18 cellular contexts compared by ENCODE assay signal in genomic region chr10:6385683-6386082, GRCh38.
A peak's percentile ranks its signal among the peaks of the same experiment; 100 is the strongest.
DNase-seq lines count a peak whose midpoint lies in the region; ATAC-seq, FAIRE-seq and TF ChIP-seq lines count a peak whose summit lies in the region.
"Had no signal": no experiment of that assay in that cellular context is flagged by ENCODE, and none has a peak within 500 bp of the region (broad histone marks: within the 10 kb centered on the region; RNA-seq: fewer than 3 reads in every experiment).

No MANE protein-coding gene starts in this region.

- no peak for FAIRE-seq in HepG2 (lab: Jason Lieb, UNC)
- FAIRE-seq: frontal cortex had no signal

- BruUV-seq in HepG2 (replicated peaks; lab: Mats Ljungman, UMichigan): no TSS peak

- peaks cover 22% of the 10 kb centered on the region for H3K9me3 Mint-ChIP-seq in HFFc6

- H3K36me3 Mint-ChIP-seq in HFFc6 (ENCODE audit: low read depth): peaks cover 21% of the 10 kb centered on the region

- POLR2A ChIA-PET in HepG2 (lab: Yijun Ruan, JAX): no interaction called here

- H3K4me3 ChIP-seq in choroid plexus epithelial cell (ENCODE audit: low read depth, low read length): no peak overlapping the region
- no peak overlapping the region for H3K4me3 ChIP-seq in HepG2 (replicated peaks in 1 of 3; ENCODE audit: insufficient read depth in 1 of 3, low read depth in 2 of 3, low read length in 3 of 3)
- H3K4me3 ChIP-seq: thoracic aorta had no signal

- CTCF ChIA-PET in HepG2 (lab: Yijun Ruan, JAX; ENCODE audit: low intra/inter-chr PET ratio, low total read pairs): no interaction called here

- H2AFZ ChIP-seq in HepG2 (ENCODE audit: low read length): no peak overlapping the region

- H3K27ac ChIP-seq in HepG2 (ENCODE audit: extremely low read length, insufficient read depth, low read length): no peak overlapping the region
- H3K27ac ChIP-seq: thoracic aorta had no signal

- H3K4me1 Mint-ChIP-seq in HFFc6 (ENCODE audit: low read depth): peaks cover 26% of the 10 kb centered on the region
- H3K4me1 Mint-ChIP-seq: nephron progenitor cell had no signal

- TF ChIP-seq POLR2A in HepG2 (IDR thresholded peaks at IDR 0.05; ENCODE audit: insufficient read depth in 1 of 2, low read depth in 2 of 2, low read length in 2 of 2): no peak

- no peak overlapping the region for H3K9ac ChIP-seq in HepG2 (ENCODE audit: insufficient read depth, low read depth, low read length)

- no peaks in the 10 kb centered on the region; the same call in 1 of the 2 replicates for H3K27me3 Mint-ChIP-seq in HFFc6 (ENCODE audit: insufficient read depth)
- H3K27me3 Mint-ChIP-seq: activated B cell treated with CpG ODN at 0.5 μM for 24 hours had no signal

- peaks cover 4% of the 10 kb centered on the region; the same call in 1 of the 2 replicates for H3K4me1 ChIP-seq in HepG2 (ENCODE audit: insufficient read depth, low read length)

- TF ChIP-seq CTCF in HFFc6 (IDR thresholded peaks at IDR 0.05) (no peak), choroid plexus epithelial cell (conservative IDR thresholded peaks at IDR 0.05; ENCODE audit: low read depth, low read length) (no peak), HepG2 (CRISPR knock-in tag; IDR thresholded peaks at IDR 0.05) (no peak)

- no peak for TF ChIP-seq RAD21 in HepG2 (CRISPR knock-in tag; IDR thresholded peaks at IDR 0.05)

- peaks cover 8% of the 10 kb centered on the region; the same call in 1 of the 2 replicates for H3K9me3 ChIP-seq in HepG2 (ENCODE audit: low read length)

- TF ChIP-seq EP300 in HepG2 (IDR thresholded peaks at IDR 0.05; ENCODE audit: low read depth in 2 of 2, low read length in 2 of 2) (no peak), HepG2 (CRISPR knock-in tag; IDR thresholded peaks at IDR 0.05; ENCODE audit: borderline replicate concordance) (no peak)

- intact Hi-C loops in HepG2 (cut with micrococcal nuclease; ENCODE audit: unreplicated experiment): no loop called here

- peaks cover 1 to 7% of the 10 kb centered on the region in 2 experiments; a peak in 2 of 5 replicates for H3K27me3 ChIP-seq in HepG2 (ENCODE audit: control insufficient read depth in 1 of 2, insufficient read depth in 2 of 2, low read length in 2 of 2)

- no peaks in the 10 kb centered on the region for H3K36me3 ChIP-seq in HepG2 (replicated peaks in 1 of 2; ENCODE audit: control insufficient read depth in 1 of 2, insufficient read depth in 2 of 2, low read length in 2 of 2)
- H3K36me3 ChIP-seq: thoracic aorta had no signal

- no peak overlapping the region for H3K4me3 Mint-ChIP-seq in HFFc6
- H3K4me3 Mint-ChIP-seq: activated B cell treated with CpG ODN at 0.5 μM for 24 hours, IgD-negative memory B cell, nephron progenitor cell had no signal

- no peak for ATAC-seq in HepG2
- ATAC-seq: HCT116 had no signal

- 77% methylated on average over 2 of the region's 3 CpGs for WGBS in HepG2 (ENCODE audit: low lambda C conversion rate)

- no peak overlapping the region for H3K27ac Mint-ChIP-seq in HFFc6
- H3K27ac Mint-ChIP-seq: activated B cell treated with CpG ODN at 0.5 μM for 24 hours, IgD-negative memory B cell, nephron progenitor cell had no signal

- DNase-seq in AG08395 (ENCODE audit: low spot score) (peak; percentile 57), HFFc6 (peak; percentile 57), choroid plexus epithelial cell (ENCODE audit: low read depth) (peak; percentile 32), HepG2 (ENCODE audit: low spot score) (no peak), T-helper 2 cell (no peak), GF-D8 (lab: John Stamatoyannopoulos, UW) (no peak), cerebellar nuclear complex (lab: John Stamatoyannopoulos, UW) (no peak), NCI-H1930 (lab: John Stamatoyannopoulos, UW) (no peak)
- DNase-seq: activated B cell treated with CpG ODN at 0.5 μM for 24 hours, activated gamma-delta T cell treated with Interleukin-2 at 50 U/mL for 16 hours, NCI-H1105, NCI-H2171 treated with DMSO at 0.1 percent for 48 hours, nephron progenitor cell, retina had no signal

- no peaks in the 10 kb centered on the region for H4K20me1 ChIP-seq in HepG2 (ENCODE audit: insufficient read depth, low read length)

- H3K4me2 ChIP-seq in HepG2 (ENCODE audit: low read depth, low read length): no peak overlapping the region

- in situ Hi-C loops in HepG2 (cut with HindIII; ENCODE audit: extremely low pct_ligation_motif_present, low pct_unique_long_range_greater_than_20kb): no loop called here

- H3K79me2 ChIP-seq in HepG2 (ENCODE audit: insufficient read depth, low read length): no peaks in the 10 kb centered on the region

TF ChIP-seq in HepG2, 621 proteins besides CTCF, POLR2A, EP300 and RAD21:
- TF ChIP-seq CEBPB (IDR thresholded peaks at IDR 0.05; ENCODE audit: borderline replicate concordance, low read depth, low read length) (peak; percentile 72), ZNF432 (CRISPR knock-in tag; IDR thresholded peaks at IDR 0.05; ENCODE audit: borderline replicate concordance) (no peak)

Comparison
In these comparisons a context has a peak if more than half of its experiments do, and no peak if none do; other contexts are left out.
1. DNase-seq: peak in AG08395 (single experiment), HFFc6 (single experiment) and choroid plexus epithelial cell (single experiment); none in HepG2 (single experiment), T-helper 2 cell (0 of 5), GF-D8 (single experiment), cerebellar nuclear complex (0 of 2) and NCI-H1930 (0 of 2).